Comparison of ENCODE assay signal across 11 cellular contexts in genomic region chr1:190479028-190479427, GRCh38. TPM values are rescaled to one million over a fixed set of nuclear protein-coding genes. Genes with fewer than 3 reads are reported as not detected.
DNase-seq lines count a peak whose midpoint lies in the region; ATAC-seq, FAIRE-seq and TF ChIP-seq lines count a peak whose summit lies in the region.
"Had no signal": no experiment of that assay in that cellular context is flagged by ENCODE, and none has a peak within 500 bp of the region (broad histone marks: within the 10 kb centered on the region; RNA-seq: fewer than 3 reads in every experiment).

No MANE protein-coding gene starts in this region.

- no peak overlapping the region for H2AK5ac ChIP-seq in mesenchymal stem cell (ENCODE audit: low read length, severe bottlenecking)

- H3K18ac ChIP-seq in mesenchymal stem cell (ENCODE audit: low read depth in 1 of 2, low read length in 2 of 2) = no peak overlapping the region

- H4K8ac ChIP-seq in mesenchymal stem cell (ENCODE audit: low read length) = no peak overlapping the region

- H3K36me3 ChIP-seq in right atrium auricular region = no peaks in the 10 kb centered on the region
- no peaks in the 10 kb centered on the region for H3K36me3 ChIP-seq in bronchial epithelial cell (ENCODE audit: control insufficient read depth, insufficient read depth, low read length)
- no peaks in the 10 kb centered on the region for H3K36me3 ChIP-seq in mesenchymal stem cell (ENCODE audit: control insufficient read depth in 1 of 2, insufficient read depth in 2 of 2, low read depth in 1 of 2, low read length in 2 of 2)

- DNase-seq in right atrium auricular region (ENCODE audit: low spot score) (no peak), Right ventricle myocardium superior (no peak), bronchial epithelial cell (ENCODE audit: low read depth) (no peak), mesenchymal stem cell (peak; percentile 17), DMS79 (lab: John Stamatoyannopoulos, UW) (no peak), mesenteric fat pad (ENCODE audit: low spot score) (no peak), KBM-7 (no peak)
- DNase-seq: CD8-positive, alpha-beta memory T cell; effector memory CD4-positive, alpha-beta T cell had no signal

- no CpG with 5 or more reads among the region's 4 CpGs for WGBS in mesenchymal stem cell

- H2BK15ac ChIP-seq in mesenchymal stem cell (ENCODE audit: low read depth, poor library complexity, severe bottlenecking) = no peak overlapping the region

- no peak for TF ChIP-seq CTCF in right atrium auricular region (IDR thresholded peaks at IDR 0.05)
- no peak for TF ChIP-seq CTCF in bronchial epithelial cell (IDR thresholded peaks at IDR 0.05; ENCODE audit: insufficient read depth, low read length, severe bottlenecking)

- H2BK5ac ChIP-seq in mesenchymal stem cell (ENCODE audit: low read depth, low read length, poor library complexity, severe bottlenecking) = no peak overlapping the region

- H2BK120ac ChIP-seq in mesenchymal stem cell (ENCODE audit: low read depth, low read length) = no peak overlapping the region

- in situ Hi-C loops in KBM-7 (cut with MboI; ENCODE audit: low pct_unique_long_range_greater_than_20kb, low sequenced_read_pairs) = no loop called here

- no peak overlapping the region for H2BK12ac ChIP-seq in mesenchymal stem cell (ENCODE audit: low read length in 2 of 2)

- H3K27ac ChIP-seq in right atrium auricular region = no peak overlapping the region
- H3K27ac ChIP-seq in mesenchymal stem cell (ENCODE audit: low read length, poor library complexity, severe bottlenecking) = no peak overlapping the region

- ATAC-seq in Right ventricle myocardium superior (ENCODE audit: poor library complexity) (no peak), GM21825 (IDR thresholded peaks at IDR 0.05; ENCODE audit: unreplicated experiment) (no peak)

- H3K4me1 ChIP-seq in right atrium auricular region = peaks cover 0 to 6% of the 10 kb centered on the region in 2 donors
- H3K4me1 ChIP-seq in mesenchymal stem cell (ENCODE audit: control insufficient read depth, insufficient read depth, low read depth, low read length) = peaks cover 9% of the 10 kb centered on the region

- H3K27me3 ChIP-seq in right atrium auricular region (peaks cover 0 to 6% of the 10 kb centered on the region in 2 donors), bronchial epithelial cell (ENCODE audit: control insufficient read depth, insufficient read depth, low read length) (peaks cover 16% of the 10 kb centered on the region), mesenchymal stem cell (ENCODE audit: control insufficient read depth in 1 of 2, insufficient read depth in 1 of 2, low read length in 2 of 2) (peaks cover 0 to 57% of the 10 kb centered on the region in 2 experiments)

- H3K23ac ChIP-seq in mesenchymal stem cell (ENCODE audit: low read length in 2 of 2) = no peak overlapping the region

- peak overlapping the region; percentile 36 to 52 for H3K4me3 ChIP-seq in right atrium auricular region
- H3K4me3 ChIP-seq in bronchial epithelial cell (ENCODE audit: low read depth, low read length) = peak overlapping the region; percentile 21
- peak overlapping the region in 1 of 2 experiments; percentile 79 for H3K4me3 ChIP-seq in mesenchymal stem cell (ENCODE audit: insufficient read depth in 1 of 2, low read depth in 1 of 2, low read length in 2 of 2)

- no peaks in the 10 kb centered on the region for H3K79me1 ChIP-seq in mesenchymal stem cell (replicated peaks; ENCODE audit: low read length, poor library complexity, severe bottlenecking)

- no peak overlapping the region for H2AFZ ChIP-seq in mesenchymal stem cell (ENCODE audit: low read depth, low read length)

- peak overlapping the region; percentile 85 for H3K4me2 ChIP-seq in mesenchymal stem cell (ENCODE audit: low read length, poor library complexity, severe bottlenecking)

- FAIRE-seq in bronchial epithelial cell (lab: Jason Lieb, UNC) = no peak
- FAIRE-seq: GM19239 had no signal

- no peak overlapping the region for H3K14ac ChIP-seq in mesenchymal stem cell (ENCODE audit: low read length in 2 of 2)

- H3K4ac ChIP-seq in mesenchymal stem cell (ENCODE audit: low read depth in 1 of 2, low read length in 2 of 2) = no peak overlapping the region

- H3K9me3 ChIP-seq in right atrium auricular region = no peaks in the 10 kb centered on the region
- H3K9me3 ChIP-seq in mesenchymal stem cell (ENCODE audit: control insufficient read depth, low read length) = no peaks in the 10 kb centered on the region

- peak overlapping the region; percentile 24 for H3K9ac ChIP-seq in mesenchymal stem cell (ENCODE audit: low read length)

- intact Hi-C loops in Right ventricle myocardium superior (cut with DNase I) = no loop called here

- no peak overlapping the region for H4K91ac ChIP-seq in mesenchymal stem cell (ENCODE audit: low read length)

RNA-seq across cellular contexts. Expression of gene BRINP3, which starts 1.4 kb away (rescaled TPM):
- 1 to 10 TPM; 6.8 to 8.0 TPM for total RNA-seq in right atrium auricular region
- total RNA-seq in Right ventricle myocardium superior = 0.05 TPM
- total RNA-seq in bronchial epithelial cell = not detected in 2 replicates
- not detected for polyA plus RNA-seq in mesenchymal stem cell (2013, experiment 1 of 2)
- not detected for polyA plus RNA-seq in mesenchymal stem cell (2013, experiment 2 of 2)
- total RNA-seq in mesenteric fat pad = not detected
- total RNA-seq: CD8-positive, alpha-beta memory T cell had no signal
- polyA plus RNA-seq: CD8-positive, alpha-beta memory T cell had no signal
